In the genomic region with DNA sequence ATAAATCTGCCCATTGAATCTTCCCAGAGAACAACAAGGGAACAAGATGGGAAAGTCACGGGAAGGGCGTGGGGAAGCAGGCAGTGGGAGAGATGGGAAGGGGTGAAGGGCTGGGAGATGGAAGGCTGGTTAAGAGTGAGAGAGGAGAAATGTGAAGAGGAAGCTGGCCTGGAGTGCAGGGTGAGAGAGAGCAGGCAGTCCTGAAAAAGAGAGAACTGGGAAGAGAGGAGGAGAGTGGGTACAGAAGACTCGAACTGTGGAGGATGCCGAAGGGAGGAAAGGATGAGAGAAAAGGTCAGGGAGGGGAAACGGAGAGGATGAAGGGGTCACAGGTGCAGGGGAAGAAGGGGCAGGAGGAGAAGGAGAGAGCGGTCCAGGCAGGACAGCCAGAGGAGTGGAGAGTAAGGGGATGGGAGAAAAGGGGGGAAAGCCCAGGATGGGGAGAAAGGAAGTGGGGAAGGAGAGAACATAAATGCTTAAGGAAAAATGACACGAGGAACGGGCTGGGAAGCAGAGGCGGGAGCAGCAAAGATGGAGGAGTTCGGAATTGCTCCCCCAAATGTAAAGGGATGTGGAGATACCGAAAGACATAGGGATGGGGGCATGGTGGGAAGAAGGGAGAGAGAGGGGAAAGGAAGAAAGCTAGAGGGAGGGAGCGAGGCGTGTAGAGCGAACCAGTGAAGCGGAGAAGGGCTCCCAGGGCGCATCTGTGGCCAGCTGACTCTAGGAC, we compare ENCODE assay signal across 10 cellular contexts. TPM values are rescaled to one million over a fixed set of nuclear protein-coding genes. Genes with fewer than 3 reads are reported as not detected.
A peak's percentile ranks its signal among the peaks of the same experiment; 100 is the strongest.
DNase-seq lines count a peak whose midpoint lies in the region; ATAC-seq and TF ChIP-seq lines count a peak whose summit lies in the region.
"Had no signal": no experiment of that assay in that cellular context is flagged by ENCODE, and none has a peak within 500 bp of the region (broad histone marks: within the 10 kb centered on the region; RNA-seq: fewer than 3 reads in every experiment).

No MANE protein-coding gene starts in this region.

- 26 to 30% methylated on average over 13 to 16 of the region's 16 CpGs for WGBS in aorta, 2 donors

- H3K4me3 Mint-ChIP-seq in brain (peak overlapping the region; percentile 85 to 98 (median 90)), memory B cell (peak overlapping the region; percentile 75)

- ATAC-seq in memory B cell (ENCODE audit: low read depth) (no peak), aorta (ENCODE audit: low FRiP score) (no peak), HG02798 (IDR thresholded peaks at IDR 0.05; ENCODE audit: poor library complexity, unreplicated experiment) (no peak)

- peaks cover 20% of the 10 kb centered on the region for H3K27me3 Mint-ChIP-seq in brain
- peaks cover 27% of the 10 kb centered on the region for H3K27me3 Mint-ChIP-seq in memory B cell

- H3K27ac Mint-ChIP-seq in brain (peak overlapping the region; percentile 80 to 99 (median 95)), memory B cell (peak overlapping the region; percentile 71)

- no peaks in the 10 kb centered on the region for H3K9me3 ChIP-seq in left ventricle myocardium inferior (replicated peaks)
- no peaks in the 10 kb centered on the region for H3K9me3 ChIP-seq in aorta (ENCODE audit: control insufficient read depth, low read length)

- H3K27ac ChIP-seq in left ventricle myocardium inferior (replicated peaks) (no peak overlapping the region), aorta (ENCODE audit: low read depth in 1 of 2, low read length in 2 of 2) (no peak overlapping the region)
- H3K27ac ChIP-seq: skin epidermis had no signal

- H3K4me1 ChIP-seq in left ventricle myocardium inferior (peaks cover 14% of the 10 kb centered on the region), aorta (ENCODE audit: control insufficient read depth in 1 of 2, insufficient read depth in 2 of 2, low read length in 2 of 2) (no peaks in the 10 kb centered on the region)

- intact Hi-C loops in left ventricle myocardium inferior (cut with micrococcal nuclease): no loop called here
- intact Hi-C loops in cardiac septum (cut with DNase I): no loop called here
- intact Hi-C loops in aorta (cut with DNase I): no loop called here

- H3K36me3 Mint-ChIP-seq in brain (peaks cover 7% of the 10 kb centered on the region), memory B cell (peaks cover 5% of the 10 kb centered on the region)

- TF ChIP-seq CTCF in left ventricle myocardium inferior (IDR thresholded peaks at IDR 0.05; ENCODE audit: borderline replicate concordance) (no peak), brain (conservative IDR thresholded peaks at IDR 0.05) (no peak)

- no peak for DNase-seq in left ventricle myocardium inferior
- no peak for DNase-seq in cardiac septum (ENCODE audit: low spot score)
- DNase-seq in memory B cell (ENCODE audit: low spot score in 2 of 2): no peak
- no peak for DNase-seq in aorta
- DNase-seq in T1000 (lab: John Stamatoyannopoulos, UW): no peak
- no peak for DNase-seq in NCI-H1105 (lab: John Stamatoyannopoulos, UW)
- DNase-seq: MM.1S had no signal

- peaks cover 94% of the 10 kb centered on the region for H3K27me3 ChIP-seq in left ventricle myocardium inferior (ENCODE audit: low read depth)
- no peaks in the 10 kb centered on the region for H3K27me3 ChIP-seq in aorta (ENCODE audit: control insufficient read depth in 1 of 2, insufficient read depth in 2 of 2, low read length in 1 of 2)

- H3K36me3 ChIP-seq in left ventricle myocardium inferior (no peaks in the 10 kb centered on the region), aorta (ENCODE audit: control insufficient read depth in 1 of 2, insufficient read depth in 2 of 2, low read length in 1 of 2) (no peaks in the 10 kb centered on the region)

- H3K4me3 ChIP-seq in left ventricle myocardium inferior (peak overlapping the region; percentile 65), aorta (ENCODE audit: low read length in 2 of 2) (peak overlapping the region; percentile 36 to 87)

- peaks cover 47% of the 10 kb centered on the region for H3K4me1 Mint-ChIP-seq in brain
- H3K4me1 Mint-ChIP-seq in memory B cell: peaks cover 41% of the 10 kb centered on the region

- no peaks in the 10 kb centered on the region for H3K9me3 Mint-ChIP-seq in brain
- H3K9me3 Mint-ChIP-seq in memory B cell: no peaks in the 10 kb centered on the region

RNA-seq across cellular contexts. Expression of a gene that starts 1.2 kb away (rescaled TPM):
- total RNA-seq in left ventricle myocardium inferior (0.41 TPM), cardiac septum (0.40 TPM), aorta (10 to 100 TPM in 1 of 2 donors, 1 to 10 TPM in 1; 1.2 to 10.7 TPM)
- polyA plus RNA-seq in brain (ENCODE audit: insufficient read depth, low read depth, low replicate concordance) (63.9 TPM), aorta (1 to 10 TPM; 4.3 to 7.5 TPM)

RNA-seq across cellular contexts. Expression of a gene that starts 10.2 kb away (rescaled TPM):
- 26.5 TPM for total RNA-seq in left ventricle myocardium inferior
- 32.7 TPM for total RNA-seq in cardiac septum
- polyA plus RNA-seq in brain (ENCODE audit: insufficient read depth, low read depth, low replicate concordance): 44.3 TPM
- total RNA-seq in aorta: 10 to 100 TPM; 54.4 to 66.7 TPM
- polyA plus RNA-seq in aorta: 10 to 100 TPM; 23.2 to 49.3 TPM

RNA-seq across cellular contexts. Expression of a gene that starts 24.4 kb away (rescaled TPM):
- total RNA-seq in left ventricle myocardium inferior (73.2 TPM), cardiac septum (64.7 TPM), aorta (10 to 100 TPM; 47.0 to 50.1 TPM)
- polyA plus RNA-seq in brain (ENCODE audit: insufficient read depth, low read depth, low replicate concordance) (77.8 TPM), aorta (10 to 100 TPM; 43.8 to 70.5 TPM)

RNA-seq across cellular contexts. Expression of a gene that starts 36.5 kb away (rescaled TPM):
- total RNA-seq in left ventricle myocardium inferior (23.2 TPM), cardiac septum (20.6 TPM), aorta (10 to 100 TPM; 19.7 to 43.3 TPM)
- polyA plus RNA-seq in brain (ENCODE audit: insufficient read depth, low read depth, low replicate concordance) (117 TPM), aorta (10 to 100 TPM; 45.3 to 63.7 TPM)

RNA-seq across cellular contexts. Expression of a gene that starts 52.2 kb away (rescaled TPM):
- total RNA-seq in left ventricle myocardium inferior: 1.4 TPM
- total RNA-seq in cardiac septum: 1.6 TPM
- 1.4 TPM for polyA plus RNA-seq in brain (ENCODE audit: insufficient read depth, low read depth, low replicate concordance)
- 1 to 10 TPM; 1.8 to 5.2 TPM for total RNA-seq in aorta
- polyA plus RNA-seq in aorta: under 1 TPM in 1 of 2 donors, not detected in 1; 0.25 TPM
